8 cellular contexts compared by ENCODE assay signal in the genomic region with DNA sequence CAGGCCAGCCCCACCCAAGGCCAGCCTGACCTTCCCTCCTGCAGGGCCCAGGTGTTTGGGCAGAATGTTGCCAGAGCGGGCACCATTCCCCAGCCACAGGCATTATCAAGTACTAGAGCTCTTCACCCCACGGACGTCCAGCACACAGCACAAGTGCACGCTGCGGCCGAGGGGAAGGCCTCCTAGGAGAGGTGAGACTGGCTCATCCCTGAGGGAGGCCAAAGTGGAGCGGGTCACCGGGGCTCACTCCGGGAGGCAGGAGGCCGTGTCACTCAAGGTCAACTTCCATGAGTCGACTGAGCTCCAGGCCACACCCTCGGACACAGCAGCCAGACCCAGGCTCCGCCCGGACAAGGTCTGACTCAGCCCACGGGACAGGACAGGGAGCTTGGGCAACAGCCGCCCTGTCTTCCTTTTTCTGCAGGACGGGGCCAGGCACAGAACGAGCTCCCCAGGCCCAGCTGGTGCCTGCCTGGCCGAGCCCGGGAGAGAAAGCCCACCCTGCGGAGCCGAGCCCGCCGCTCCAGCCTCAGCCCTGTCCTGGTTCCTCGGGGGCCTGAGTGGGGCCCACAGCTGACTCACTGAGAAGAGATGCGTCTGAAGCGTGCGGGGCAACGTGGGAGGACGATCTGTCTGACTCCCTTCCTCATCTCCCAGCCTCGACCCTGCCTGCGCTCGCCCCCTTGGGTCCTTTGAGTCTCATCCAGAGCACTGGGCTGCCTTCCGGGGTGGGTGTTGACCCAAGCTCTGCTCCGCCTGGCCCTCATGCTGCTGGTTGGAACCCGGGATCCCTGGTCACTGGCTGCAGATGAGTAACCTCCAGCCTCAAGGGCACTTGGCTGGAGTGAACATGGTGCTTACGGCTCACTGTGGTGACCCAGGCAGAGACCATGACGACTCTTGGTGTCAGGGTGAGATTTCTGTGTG. TPM values are rescaled to one million over a fixed set of nuclear protein-coding genes. Genes with fewer than 3 reads are reported as not detected.
DNase-seq lines count a peak whose midpoint lies in the region; ATAC-seq and TF ChIP-seq lines count a peak whose summit lies in the region.

No MANE protein-coding gene starts in this region.

- H3K36me3 Mint-ChIP-seq in nephron progenitor cell (ENCODE audit: low read depth) = no peaks in the 10 kb centered on the region

- peak in 2 of 4 donors; percentile 24 to 63 for TF ChIP-seq POLR2A in esophagus squamous epithelium (IDR thresholded peaks at IDR 0.05)

- BruUV-seq in PC-9 (replicated peaks; lab: Mats Ljungman, UMichigan) = TSS peak; percentile 49

- H3K36me3 ChIP-seq in PC-9 (ENCODE audit: low read depth) (no peaks in the 10 kb centered on the region), esophagus squamous epithelium (no peaks in the 10 kb centered on the region), neutrophil (no peaks in the 10 kb centered on the region)

- H4K20me1 ChIP-seq in PC-9 (ENCODE audit: insufficient read depth) = no peaks in the 10 kb centered on the region

- H3K4me1 ChIP-seq in PC-9 (replicated peaks; ENCODE audit: insufficient read depth) = peaks cover 19% of the 10 kb centered on the region
- H3K4me1 ChIP-seq in esophagus squamous epithelium = peaks cover 37 to 64% (median 45%) of the 10 kb centered on the region in 3 donors
- peaks cover 45 to 61% of the 10 kb centered on the region in 2 experiments for H3K4me1 ChIP-seq in neutrophil (ENCODE audit: control insufficient read depth in 1 of 2, insufficient read depth in 1 of 2, low read depth in 1 of 2, low read length in 1 of 2)

- peaks cover 34% of the 10 kb centered on the region for H3K4me1 Mint-ChIP-seq in nephron progenitor cell

- intact Hi-C loops in PC-9 (cut with micrococcal nuclease; ENCODE audit: unreplicated experiment) (loop anchor here (2.0 kb wide), 1 partner anchor 17 kb away; a partner anchor contains a TSS), esophagus squamous epithelium (cut with DNase I) (no loop called here)

- no peaks in the 10 kb centered on the region for H3K9me3 ChIP-seq in PC-9 (ENCODE audit: insufficient read depth, low read depth)
- no peaks in the 10 kb centered on the region for H3K9me3 ChIP-seq in esophagus squamous epithelium
- H3K9me3 ChIP-seq in neutrophil = no peaks in the 10 kb centered on the region

- H3K27ac Mint-ChIP-seq in nephron progenitor cell = no peak overlapping the region

- DNase-seq in PC-9 (peak; percentile 86 to 89), esophagus squamous epithelium (lab: John Stamatoyannopoulos, UW) (no peak), NCI-H446 treated with DMSO at 0.1 percent for 48 hours (lab: John Stamatoyannopoulos, UW) (no peak), NCI-H2196 treated with DMSO at 0.1 percent for 48 hours (lab: John Stamatoyannopoulos, UW; ENCODE audit: unreplicated experiment) (no peak), nephron progenitor cell (no peak)

- TF ChIP-seq CTCF in C4-2B (conservative IDR thresholded peaks at IDR 0.05) (no peak), PC-9 (conservative IDR thresholded peaks at IDR 0.05) (no peak), esophagus squamous epithelium (IDR thresholded peaks at IDR 0.05) (no peak), neutrophil (IDR thresholded peaks at IDR 0.05) (no peak), nephron progenitor cell (IDR thresholded peaks at IDR 0.05) (no peak)

- H3F3A ChIP-seq in PC-9 (ENCODE audit: insufficient read depth, low read depth) = peaks cover 11% of the 10 kb centered on the region; the same call in 1 of the 2 replicates

- H3K9me2 ChIP-seq in PC-9 (ENCODE audit: insufficient read depth) = no peaks in the 10 kb centered on the region

- no peak overlapping the region for H2AFZ ChIP-seq in PC-9

- POLR2A ChIA-PET in PC-9 (lab: Charles Lee; ENCODE audit: unreplicated experiment) = interaction anchor here (0.6 to 1.2 kb wide), 4 partner anchors 13 to 141 kb away, joined by 4 to 5 read pairs (median 4); a partner anchor contains a TSS

- H3K4me2 ChIP-seq in PC-9 = peak overlapping the region; percentile 74

- peak overlapping the region; percentile 28; the same call in 1 of the 2 replicates for H3K4me3 ChIP-seq in PC-9
- peak overlapping the region in 3 of 4 donors; percentile 5 to 66 (median 56) for H3K4me3 ChIP-seq in esophagus squamous epithelium
- H3K4me3 ChIP-seq in neutrophil (ENCODE audit: low read depth in 1 of 2, low read length in 1 of 2) = peak overlapping the region; percentile 61 to 68

- no peaks in the 10 kb centered on the region for H3K9me3 Mint-ChIP-seq in nephron progenitor cell

- no peaks in the 10 kb centered on the region for H3K79me2 ChIP-seq in PC-9 (ENCODE audit: low read depth)

- H3K4me3 Mint-ChIP-seq in nephron progenitor cell = no peak overlapping the region

- ATAC-seq in GM18517 (IDR thresholded peaks at IDR 0.05; ENCODE audit: unreplicated experiment) = no peak

- WGBS in esophagus squamous epithelium, 2 donors = 32 to 35% methylated on average over 6 to 11 of the region's 38 CpGs

- H3K27ac ChIP-seq in C4-2B (peak overlapping the region; percentile 99), PC-9 (peak overlapping the region; percentile 5; the same call in 1 of the 2 replicates), esophagus squamous epithelium (peak overlapping the region; percentile 75 to 88 (median 84)), neutrophil (peak overlapping the region; percentile 98)

- CTCF ChIA-PET in PC-9 (lab: Charles Lee) = no interaction called here

- peaks cover 2% of the 10 kb centered on the region for H3K27me3 Mint-ChIP-seq in nephron progenitor cell (ENCODE audit: low read depth, poor library complexity)

- H3K27me3 ChIP-seq in PC-9 (ENCODE audit: insufficient read depth, low read depth) = no peaks in the 10 kb centered on the region
- no peaks in the 10 kb centered on the region for H3K27me3 ChIP-seq in esophagus squamous epithelium
- H3K27me3 ChIP-seq in neutrophil = no peaks in the 10 kb centered on the region

RNA-seq across cellular contexts. Expression of a gene that starts 1.6 kb away (rescaled TPM):
- 8.1 and 10.7 TPM in 2 replicates for total RNA-seq in PC-9 (2021)
- 1 to 10 TPM; 2.5 to 6.5 (median 4.7) TPM for total RNA-seq in esophagus squamous epithelium

RNA-seq across cellular contexts. Expression of a gene that starts 13.0 kb away (rescaled TPM):
- total RNA-seq in PC-9 (2021) = 29.8 and 47.6 TPM in 2 replicates
- total RNA-seq in esophagus squamous epithelium = 10 to 100 TPM in 2 of 4 donors, 1 to 10 TPM in 2; 7.2 to 19.5 (median 12.8) TPM

RNA-seq across cellular contexts. Expression of a gene that starts 13.2 kb away (rescaled TPM):
- 334 and 417 TPM in 2 replicates for total RNA-seq in PC-9 (2021)
- 100 to 1,000 TPM in 2 of 4 donors, 10 to 100 TPM in 2; 74.5 to 126 (median 103) TPM for total RNA-seq in esophagus squamous epithelium

RNA-seq across cellular contexts. Expression of a gene that starts 18.3 kb away (rescaled TPM):
- total RNA-seq in PC-9 (2021) = 60.5 and 60.8 TPM in 2 replicates
- total RNA-seq in esophagus squamous epithelium = 10 to 100 TPM; 40.0 to 57.6 (median 46.9) TPM

Comparison
In these comparisons a context has a peak if more than half of its experiments do, and no peak if none do; other contexts are left out.
1. H3K27ac ChIP-seq: peak in every context shown above with its lines; median percentile 99 in C4-2B; 98 in neutrophil; 84 in esophagus squamous epithelium; 5 in PC-9.
2. DNase-seq: peak in PC-9 (2 of 2); none in esophagus squamous epithelium (single experiment), NCI-H446 treated with DMSO at 0.1 percent for 48 hours (single experiment), NCI-H2196 treated with DMSO at 0.1 percent for 48 hours (single experiment) and nephron progenitor cell (single experiment).
3. Peak in every context shown above with its lines, with median percentiles within 50 percentile points of each other: H3K4me3 ChIP-seq.